ENCODE assay signal across 11 cellular contexts in genomic region chr2:15334650-15335326, GRCh38.
A peak's percentile ranks its signal among the peaks of the same experiment; 100 is the strongest.
DNase-seq lines count a peak whose midpoint lies in the region; ATAC-seq and TF ChIP-seq lines count a peak whose summit lies in the region.
"Had no signal": no experiment of that assay in that cellular context is flagged by ENCODE, and none has a peak within 500 bp of the region (broad histone marks: within the 10 kb centered on the region; RNA-seq: fewer than 3 reads in every experiment).

No MANE protein-coding gene starts in this region.

- H3K27me3 Mint-ChIP-seq in activated CD8-positive, alpha-beta T cell treated with anti-CD3 and anti-CD28 coated beads for 36 hours, result no peaks in the 10 kb centered on the region

- DNase-seq in DMS53 treated with DMSO at 0.1 percent for 48 hours (lab: John Stamatoyannopoulos, UW; ENCODE audit: unreplicated experiment) (peak; percentile 21), NCI-H1436 (lab: John Stamatoyannopoulos, UW) (peak; percentile 61), RPMI7951 (ENCODE audit: low read depth) (peak; percentile 81), foreskin fibroblast (peak; percentile 8 to 47), hypothalamus (lab: John Stamatoyannopoulos, UW) (no peak)
- no peak for DNase-seq in stimulated activated effector memory CD8-positive, alpha-beta T cell treated with anti-CD3 and anti-CD28 coated beads, Interleukin-12 subunit alpha, Interleukin-12 subunit beta, amount 100 ng/mL, for 72 hours (ENCODE audit: low spot score in 2 of 2)
- DNase-seq in activated CD8-positive, alpha-beta T cell treated with anti-CD3 and anti-CD28 coated beads for 36 hours, result no peak
- DNase-seq: cortex of kidney; stimulated activated naive CD4-positive, alpha-beta T cell treated with Interleukin-2 at 50 U/mL for 16 hours had no signal

- POLR2A ChIA-PET in activated CD8-positive, alpha-beta T cell treated with anti-CD3 and anti-CD28 coated beads for 36 hours (lab: Charles Lee), result no interaction called here

- CTCF ChIA-PET in activated CD8-positive, alpha-beta T cell treated with anti-CD3 and anti-CD28 coated beads for 36 hours (lab: Charles Lee), result no interaction called here

- H3K36me3 Mint-ChIP-seq in stimulated activated effector memory CD8-positive, alpha-beta T cell treated with anti-CD3 and anti-CD28 coated beads, Interleukin-12 subunit alpha, Interleukin-12 subunit beta, amount 100 ng/mL, for 72 hours, result no peaks in the 10 kb centered on the region
- H3K36me3 Mint-ChIP-seq in activated CD8-positive, alpha-beta T cell treated with anti-CD3 and anti-CD28 coated beads for 36 hours (ENCODE audit: low read depth), result peaks cover 16% of the 10 kb centered on the region

- H3K4me1 Mint-ChIP-seq in stimulated activated effector memory CD8-positive, alpha-beta T cell treated with anti-CD3 and anti-CD28 coated beads, Interleukin-12 subunit alpha, Interleukin-12 subunit beta, amount 100 ng/mL, for 72 hours, result peaks cover 6% of the 10 kb centered on the region
- peaks cover 9% of the 10 kb centered on the region for H3K4me1 Mint-ChIP-seq in activated CD8-positive, alpha-beta T cell treated with anti-CD3 and anti-CD28 coated beads for 36 hours (ENCODE audit: low read depth)

- no peak for ATAC-seq in HG02870 (IDR thresholded peaks at IDR 0.05; ENCODE audit: unreplicated experiment)
- ATAC-seq in stimulated activated effector memory CD8-positive, alpha-beta T cell treated with anti-CD3 and anti-CD28 coated beads, Interleukin-12 subunit alpha, Interleukin-12 subunit beta, amount 100 ng/mL, for 72 hours, result no peak
- no peak for ATAC-seq in activated CD8-positive, alpha-beta T cell treated with anti-CD3 and anti-CD28 coated beads for 36 hours

- no peak for TF ChIP-seq CTCF in foreskin fibroblast (IDR thresholded peaks at IDR 0.05; ENCODE audit: low read depth, low read length)
- TF ChIP-seq CTCF in activated CD8-positive, alpha-beta T cell treated with anti-CD3 and anti-CD28 coated beads for 36 hours (IDR thresholded peaks at IDR 0.05), result no peak

- no peaks in the 10 kb centered on the region for H3K9me3 Mint-ChIP-seq in stimulated activated effector memory CD8-positive, alpha-beta T cell treated with anti-CD3 and anti-CD28 coated beads, Interleukin-12 subunit alpha, Interleukin-12 subunit beta, amount 100 ng/mL, for 72 hours
- H3K9me3 Mint-ChIP-seq in activated CD8-positive, alpha-beta T cell treated with anti-CD3 and anti-CD28 coated beads for 36 hours, result no peaks in the 10 kb centered on the region
- H3K9me3 Mint-ChIP-seq: activated T-helper 1 cell treated with anti-CD3 and anti-CD28 coated beads, Interleukin-12 subunit alpha, Interleukin-12 subunit beta, Interleukin-2, Interleukin-4 antibody, amounts not matched to agents 30 ng/mL and 10 ng/mL and 1 ng/mL, durations not matched to agents 14 hours and 24 hours and 36 hours had no signal

- H3K27ac Mint-ChIP-seq in stimulated activated effector memory CD8-positive, alpha-beta T cell treated with anti-CD3 and anti-CD28 coated beads, Interleukin-12 subunit alpha, Interleukin-12 subunit beta, amount 100 ng/mL, for 72 hours, result no peak overlapping the region
- H3K27ac Mint-ChIP-seq in activated CD8-positive, alpha-beta T cell treated with anti-CD3 and anti-CD28 coated beads for 36 hours, result no peak overlapping the region
- H3K27ac Mint-ChIP-seq: activated T-helper 1 cell treated with anti-CD3 and anti-CD28 coated beads, Interleukin-12 subunit alpha, Interleukin-12 subunit beta, Interleukin-2, Interleukin-4 antibody, amounts not matched to agents 30 ng/mL and 10 ng/mL and 1 ng/mL, durations not matched to agents 14 hours and 24 hours and 36 hours had no signal

- no peak overlapping the region for H3K4me3 ChIP-seq in foreskin fibroblast (ENCODE audit: low read depth in 1 of 2, low read length in 2 of 2)

- no peak overlapping the region for H3K4me3 Mint-ChIP-seq in stimulated activated effector memory CD8-positive, alpha-beta T cell treated with anti-CD3 and anti-CD28 coated beads, Interleukin-12 subunit alpha, Interleukin-12 subunit beta, amount 100 ng/mL, for 72 hours
- H3K4me3 Mint-ChIP-seq in activated CD8-positive, alpha-beta T cell treated with anti-CD3 and anti-CD28 coated beads for 36 hours, result no peak overlapping the region
- H3K4me3 Mint-ChIP-seq: activated T-helper 1 cell treated with anti-CD3 and anti-CD28 coated beads, Interleukin-12 subunit alpha, Interleukin-12 subunit beta, Interleukin-2, Interleukin-4 antibody, amounts not matched to agents 30 ng/mL and 10 ng/mL and 1 ng/mL, durations not matched to agents 14 hours and 24 hours and 36 hours had no signal

- intact Hi-C loops in activated CD8-positive, alpha-beta T cell treated with anti-CD3 and anti-CD28 coated beads for 36 hours (cut with micrococcal nuclease), result no loop called here

Comparison
In these comparisons a context has a peak if more than half of its experiments do, and no peak if none do; other contexts are left out.
1. DNase-seq: peak in DMS53 treated with DMSO at 0.1 percent for 48 hours (single experiment), NCI-H1436 (single experiment), RPMI7951 (single experiment) and foreskin fibroblast (2 of 2); none in stimulated activated effector memory CD8-positive, alpha-beta T cell treated with anti-CD3 and anti-CD28 coated beads, Interleukin-12 subunit alpha, Interleukin-12 subunit beta, amount 100 ng/mL, for 72 hours (0 of 2), hypothalamus (0 of 51) and activated CD8-positive, alpha-beta T cell treated with anti-CD3 and anti-CD28 coated beads for 36 hours (single experiment).